2 cellular contexts compared by ENCODE assay signal in the genomic region with DNA sequence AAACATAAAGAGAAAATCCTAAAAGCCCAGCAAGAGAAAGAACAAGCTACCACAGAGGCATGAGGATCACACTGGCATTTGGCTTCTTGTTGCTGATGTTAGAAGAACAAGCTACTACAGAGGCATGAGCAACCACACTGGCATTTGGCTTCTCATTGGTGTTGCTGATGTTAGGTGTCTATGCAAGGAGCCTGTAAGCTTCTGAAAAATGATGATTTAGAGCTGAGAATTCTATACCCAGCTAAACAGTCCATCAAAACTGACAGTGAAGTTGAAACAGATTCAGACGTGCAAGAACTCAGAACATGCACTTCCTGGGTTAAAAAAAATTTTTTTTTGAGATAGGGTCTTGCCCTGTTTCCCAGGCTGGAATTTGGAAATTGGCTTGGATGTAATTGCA.
A peak's percentile ranks its signal among the peaks of the same experiment; 100 is the strongest.
TF ChIP-seq lines count a peak whose summit lies in the region.

No MANE protein-coding gene starts in this region.

TF ChIP-seq in HepG2, 621 proteins besides CTCF, POLR2A, EP300 and RAD21:
- TF ChIP-seq ZNF570 (CRISPR knock-in tag; IDR thresholded peaks at IDR 0.05; ENCODE audit: borderline replicate concordance) (no peak), ZFP1 (CRISPR knock-in tag; IDR thresholded peaks at IDR 0.05) (peak; percentile 99)

TF ChIP-seq in K562, 482 proteins besides CTCF, POLR2A, EP300 and RAD21:
- TF ChIP-seq MEIS2 (IDR thresholded peaks at IDR 0.05; ENCODE audit: partially characterized antibody) = peak; percentile 7
- no peak for TF ChIP-seq PML (IDR thresholded peaks at IDR 0.05; ENCODE audit: low read length)
- 0 out of 2 replicates have a peak, but pooled peaks have one; percentile 16 for TF ChIP-seq CBX5 (IDR thresholded peaks at IDR 0.05; ENCODE audit: borderline replicate concordance, low read depth)
- TF ChIP-seq SRF (CRISPR knock-in tag; IDR thresholded peaks at IDR 0.05) = no peak
- peak; percentile 74; the same call in 1 of the 2 replicates for TF ChIP-seq TRIM28 (IDR thresholded peaks at IDR 0.05)
- peak in 1 of 2 experiments; percentile 77; a peak in 2 of 3 replicates for TF ChIP-seq CBX3 (IDR thresholded peaks at IDR 0.05; ENCODE audit: borderline replicate concordance in 1 of 2, low read length in 2 of 2)
- no peak for TF ChIP-seq E2F5 (CRISPR knock-in tag; IDR thresholded peaks at IDR 0.05)
- 0 out of 4 replicates have a peak, but pooled peaks of 1 of the 2 experiments have one; percentile 12 for TF ChIP-seq TRIM24 (IDR thresholded peaks at IDR 0.05)
- peak; percentile 95 for TF ChIP-seq ZFP1 (CRISPR knock-in tag; IDR thresholded peaks at IDR 0.05)
- TF ChIP-seq ZNF449 (CRISPR knock-in tag; IDR thresholded peaks at IDR 0.05) = no peak
- no peak for TF ChIP-seq TCFL5 (CRISPR knock-in tag; conservative IDR thresholded peaks at IDR 0.05)
- no peak for TF ChIP-seq ZNF232 (CRISPR knock-in tag; IDR thresholded peaks at IDR 0.05)
- TF ChIP-seq ZNF280A (IDR thresholded peaks at IDR 0.05; ENCODE audit: low read depth, partially characterized antibody) = peak; percentile 16
